ENCODE assay signal across 8 cellular contexts in the genomic region with DNA sequence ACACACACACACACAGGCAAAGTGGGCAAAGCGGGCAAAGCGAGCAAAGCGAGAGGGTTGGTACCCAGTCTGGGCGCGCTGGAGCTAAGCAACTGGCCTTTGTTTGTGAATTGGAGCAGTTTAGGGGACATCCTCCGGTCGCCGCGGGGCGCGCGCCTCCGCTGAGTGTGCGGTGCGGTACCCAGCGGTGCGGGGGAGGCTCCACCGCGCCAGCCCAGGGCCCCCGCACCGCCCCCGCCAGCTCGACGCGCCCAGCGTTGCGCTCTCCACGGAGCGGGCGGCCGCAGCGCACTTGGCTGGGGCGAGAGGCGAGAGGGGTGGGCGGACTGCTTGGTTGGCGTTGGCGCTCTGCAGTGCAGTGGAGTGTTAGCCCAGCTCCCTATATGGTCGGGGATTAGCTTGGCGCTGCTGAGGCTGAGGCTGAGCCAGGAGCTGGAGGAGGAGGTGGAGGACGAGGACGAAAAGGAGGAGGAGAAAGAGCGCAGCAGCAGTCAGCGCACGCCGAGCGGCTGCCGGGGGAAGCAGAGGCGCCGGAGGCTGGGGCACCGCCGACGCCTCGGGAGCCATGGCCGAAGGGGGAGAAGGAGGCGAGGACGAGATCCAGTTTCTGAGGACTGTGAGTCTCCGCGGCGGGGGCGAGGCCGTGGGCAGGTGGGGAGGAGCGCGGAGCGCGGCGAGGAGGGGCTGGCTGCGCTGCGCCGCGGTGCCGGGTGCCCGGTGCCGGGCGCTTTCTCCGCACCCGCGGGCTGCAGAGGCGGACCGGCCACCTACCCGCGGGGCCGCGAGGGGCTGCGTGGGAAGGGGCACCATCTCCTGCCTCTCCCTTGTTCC. TPM values are rescaled to one million over a fixed set of nuclear protein-coding genes. Genes with fewer than 3 reads are reported as not detected.
DNase-seq lines count a peak whose midpoint lies in the region; ATAC-seq and TF ChIP-seq lines count a peak whose summit lies in the region.

Gene RYR3 (plus strand): TSS at position 487 of the 831 bp plus-strand sequence. CDS start 79 bp downstream, at position 566.

- POLR2A ChIA-PET in CD8-positive, alpha-beta memory T cell (lab: Charles Lee): no interaction called here

- H3K4me3 Mint-ChIP-seq in CD8-positive, alpha-beta memory T cell: no peak within 1 kb of the TSS

- H3K27ac Mint-ChIP-seq in CD8-positive, alpha-beta memory T cell: no peak within 1 kb of the TSS

- H3K27me3 Mint-ChIP-seq in CD8-positive, alpha-beta memory T cell: peaks cover 22 to 28% of the 10 kb centered on the region in 2 donors

- peaks cover 0 to 9% (median 3%) of the 10 kb centered on the region in 3 donors for H3K4me1 Mint-ChIP-seq in CD8-positive, alpha-beta memory T cell

- no peak for TF ChIP-seq CTCF in astrocyte of the spinal cord (IDR thresholded peaks at IDR 0.05; ENCODE audit: low read depth, low read length)
- TF ChIP-seq CTCF in kidney epithelial cell (IDR thresholded peaks at IDR 0.05; ENCODE audit: insufficient read depth, low read length, poor library complexity, severe bottlenecking): no peak
- TF ChIP-seq CTCF in stomach (IDR thresholded peaks at IDR 0.05): no peak

- H3K27ac ChIP-seq in stomach: peak within 1 kb of the TSS in 3 of 5 donors; percentile 2 to 72 (median 25)
- no peak within 1 kb of the TSS for H3K27ac ChIP-seq in CD8-positive, alpha-beta memory T cell (ENCODE audit: low read depth, low read length)

- DNase-seq in NCI-H1105 treated with DMSO at 0.1 percent for 48 hours (lab: John Stamatoyannopoulos, UW): peak; percentile 47
- DNase-seq in astrocyte of the spinal cord (ENCODE audit: low read depth, low spot score): peak; percentile 22
- DNase-seq in kidney epithelial cell (ENCODE audit: low read depth): no peak
- DNase-seq in stomach: no peak
- DNase-seq in effector CD8-positive, alpha-beta T cell (lab: John Stamatoyannopoulos, UW): no peak
- no peak for DNase-seq in CD8-positive, alpha-beta memory T cell
- DNase-seq in A172 (ENCODE audit: low spot score): no peak

- peaks cover 0 to 17% (median 4%) of the 10 kb centered on the region in 4 donors for H3K4me1 ChIP-seq in stomach
- H3K4me1 ChIP-seq in CD8-positive, alpha-beta memory T cell (ENCODE audit: insufficient read depth, low read length): no peaks in the 10 kb centered on the region

- H3K36me3 Mint-ChIP-seq in CD8-positive, alpha-beta memory T cell: no peaks in the 10 kb centered on the region

- H3K36me3 ChIP-seq in kidney epithelial cell (ENCODE audit: control insufficient read depth, insufficient read depth, low read length): no peaks in the 10 kb centered on the region
- H3K36me3 ChIP-seq in stomach: no peaks in the 10 kb centered on the region
- H3K36me3 ChIP-seq in CD8-positive, alpha-beta memory T cell (ENCODE audit: insufficient read depth, low read length): no peaks in the 10 kb centered on the region

- in situ Hi-C loops in astrocyte of the spinal cord (cut with HindIII; ENCODE audit: low sequenced_read_pairs): no loop called here

- peaks cover 0 to 10% (median 7%) of the 10 kb centered on the region in 5 donors for H3K9me3 Mint-ChIP-seq in CD8-positive, alpha-beta memory T cell

- TF ChIP-seq POLR2A in stomach (IDR thresholded peaks at IDR 0.05): no peak

- H3K4me3 ChIP-seq in astrocyte of the spinal cord (ENCODE audit: low read depth, low read length): no peak within 1 kb of the TSS
- peak within 1 kb of the TSS; percentile 53 for H3K4me3 ChIP-seq in kidney epithelial cell (ENCODE audit: low read depth, low read length)
- peak within 1 kb of the TSS; percentile 41 to 46 (median 44) for H3K4me3 ChIP-seq in stomach
- H3K4me3 ChIP-seq in CD8-positive, alpha-beta memory T cell (ENCODE audit: low read length): no peak within 1 kb of the TSS

- WGBS in stomach, 5 donors: 2 to 4% (median 3%) methylated on average over 64 to 84 of the region's 84 CpGs

- no peaks in the 10 kb centered on the region for H3K9me3 ChIP-seq in stomach
- H3K9me3 ChIP-seq in CD8-positive, alpha-beta memory T cell (ENCODE audit: low read length): no peaks in the 10 kb centered on the region

- CTCF ChIA-PET in CD8-positive, alpha-beta memory T cell (lab: Charles Lee): no interaction called here

- intact Hi-C loops in stomach (cut with DNase I; ENCODE audit: low total_unique reads): no loop called here

- ATAC-seq in GM18498 (IDR thresholded peaks at IDR 0.05; ENCODE audit: unreplicated experiment): no peak

- TF ChIP-seq EP300 in stomach (IDR thresholded peaks at IDR 0.05): no peak

- H3K27me3 ChIP-seq in kidney epithelial cell (ENCODE audit: control insufficient read depth, insufficient read depth, low read length): peaks cover 24% of the 10 kb centered on the region
- peaks cover 0 to 51% (median 26%) of the 10 kb centered on the region in 3 donors for H3K27me3 ChIP-seq in stomach
- peaks cover 9% of the 10 kb centered on the region for H3K27me3 ChIP-seq in CD8-positive, alpha-beta memory T cell (ENCODE audit: insufficient read depth, low read length, poor library complexity, severe bottlenecking)

RNA-seq across cellular contexts. Expression of gene RYR3, which starts in this region (rescaled TPM):
- 0.27 and 0.50 TPM in 2 replicates for total RNA-seq in kidney epithelial cell
- 10 to 100 TPM in 3 of 5 donors, 1 to 10 TPM in 2; 1.9 to 36.2 (median 13.6) TPM for total RNA-seq in stomach
- polyA plus RNA-seq in stomach: 1 to 10 TPM in 1 of 3 donors, under 1 TPM in 2; 0.12 to 2.6 (median 0.76) TPM
- total RNA-seq in CD8-positive, alpha-beta memory T cell: not detected
- polyA plus RNA-seq in CD8-positive, alpha-beta memory T cell: 0.08 TPM
- total RNA-seq in A172 (2014; rRNA removed; shearing (Covaris generic)): not detected in 2 replicates

Comparison
In these comparisons a context has a peak if more than half of its experiments do, and no peak if none do; other contexts are left out.
1. DNase-seq: peak in NCI-H1105 treated with DMSO at 0.1 percent for 48 hours (single experiment) and astrocyte of the spinal cord (single experiment); none in kidney epithelial cell (single experiment), stomach (single experiment), effector CD8-positive, alpha-beta T cell (single experiment), CD8-positive, alpha-beta memory T cell (0 of 5) and A172 (single experiment).
2. H3K4me3 ChIP-seq: peak in kidney epithelial cell (single experiment) and stomach (4 of 4); none in astrocyte of the spinal cord (single experiment) and CD8-positive, alpha-beta memory T cell (single experiment).